ENCODE assay signal across 1 cellular context in the genomic region with DNA sequence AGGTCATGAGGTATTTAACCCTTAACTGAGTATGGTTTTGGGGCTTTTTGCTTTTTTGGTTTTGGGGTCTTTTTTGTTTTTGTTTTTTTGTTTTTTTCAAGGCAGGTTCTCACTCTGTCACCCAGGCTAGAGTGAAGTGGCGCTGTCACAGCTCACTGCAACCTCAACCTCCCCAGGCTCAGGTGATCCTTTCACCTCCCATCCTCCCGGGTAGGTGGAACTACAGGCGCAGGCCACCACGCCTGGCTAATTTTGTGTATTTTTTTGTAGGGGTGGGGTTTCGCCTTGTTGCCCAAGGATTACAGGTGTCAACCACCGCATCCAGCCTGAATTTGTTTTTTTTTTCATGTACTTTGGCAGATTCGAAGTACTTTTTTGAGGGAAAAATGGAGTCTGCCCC.
TF ChIP-seq lines count a peak whose summit lies in the region.

No MANE protein-coding gene starts in this region.

TF ChIP-seq in GM23338, 12 proteins besides CTCF, POLR2A, EP300 and RAD21 (continued from another document):
- TF ChIP-seq, protein P1, sequence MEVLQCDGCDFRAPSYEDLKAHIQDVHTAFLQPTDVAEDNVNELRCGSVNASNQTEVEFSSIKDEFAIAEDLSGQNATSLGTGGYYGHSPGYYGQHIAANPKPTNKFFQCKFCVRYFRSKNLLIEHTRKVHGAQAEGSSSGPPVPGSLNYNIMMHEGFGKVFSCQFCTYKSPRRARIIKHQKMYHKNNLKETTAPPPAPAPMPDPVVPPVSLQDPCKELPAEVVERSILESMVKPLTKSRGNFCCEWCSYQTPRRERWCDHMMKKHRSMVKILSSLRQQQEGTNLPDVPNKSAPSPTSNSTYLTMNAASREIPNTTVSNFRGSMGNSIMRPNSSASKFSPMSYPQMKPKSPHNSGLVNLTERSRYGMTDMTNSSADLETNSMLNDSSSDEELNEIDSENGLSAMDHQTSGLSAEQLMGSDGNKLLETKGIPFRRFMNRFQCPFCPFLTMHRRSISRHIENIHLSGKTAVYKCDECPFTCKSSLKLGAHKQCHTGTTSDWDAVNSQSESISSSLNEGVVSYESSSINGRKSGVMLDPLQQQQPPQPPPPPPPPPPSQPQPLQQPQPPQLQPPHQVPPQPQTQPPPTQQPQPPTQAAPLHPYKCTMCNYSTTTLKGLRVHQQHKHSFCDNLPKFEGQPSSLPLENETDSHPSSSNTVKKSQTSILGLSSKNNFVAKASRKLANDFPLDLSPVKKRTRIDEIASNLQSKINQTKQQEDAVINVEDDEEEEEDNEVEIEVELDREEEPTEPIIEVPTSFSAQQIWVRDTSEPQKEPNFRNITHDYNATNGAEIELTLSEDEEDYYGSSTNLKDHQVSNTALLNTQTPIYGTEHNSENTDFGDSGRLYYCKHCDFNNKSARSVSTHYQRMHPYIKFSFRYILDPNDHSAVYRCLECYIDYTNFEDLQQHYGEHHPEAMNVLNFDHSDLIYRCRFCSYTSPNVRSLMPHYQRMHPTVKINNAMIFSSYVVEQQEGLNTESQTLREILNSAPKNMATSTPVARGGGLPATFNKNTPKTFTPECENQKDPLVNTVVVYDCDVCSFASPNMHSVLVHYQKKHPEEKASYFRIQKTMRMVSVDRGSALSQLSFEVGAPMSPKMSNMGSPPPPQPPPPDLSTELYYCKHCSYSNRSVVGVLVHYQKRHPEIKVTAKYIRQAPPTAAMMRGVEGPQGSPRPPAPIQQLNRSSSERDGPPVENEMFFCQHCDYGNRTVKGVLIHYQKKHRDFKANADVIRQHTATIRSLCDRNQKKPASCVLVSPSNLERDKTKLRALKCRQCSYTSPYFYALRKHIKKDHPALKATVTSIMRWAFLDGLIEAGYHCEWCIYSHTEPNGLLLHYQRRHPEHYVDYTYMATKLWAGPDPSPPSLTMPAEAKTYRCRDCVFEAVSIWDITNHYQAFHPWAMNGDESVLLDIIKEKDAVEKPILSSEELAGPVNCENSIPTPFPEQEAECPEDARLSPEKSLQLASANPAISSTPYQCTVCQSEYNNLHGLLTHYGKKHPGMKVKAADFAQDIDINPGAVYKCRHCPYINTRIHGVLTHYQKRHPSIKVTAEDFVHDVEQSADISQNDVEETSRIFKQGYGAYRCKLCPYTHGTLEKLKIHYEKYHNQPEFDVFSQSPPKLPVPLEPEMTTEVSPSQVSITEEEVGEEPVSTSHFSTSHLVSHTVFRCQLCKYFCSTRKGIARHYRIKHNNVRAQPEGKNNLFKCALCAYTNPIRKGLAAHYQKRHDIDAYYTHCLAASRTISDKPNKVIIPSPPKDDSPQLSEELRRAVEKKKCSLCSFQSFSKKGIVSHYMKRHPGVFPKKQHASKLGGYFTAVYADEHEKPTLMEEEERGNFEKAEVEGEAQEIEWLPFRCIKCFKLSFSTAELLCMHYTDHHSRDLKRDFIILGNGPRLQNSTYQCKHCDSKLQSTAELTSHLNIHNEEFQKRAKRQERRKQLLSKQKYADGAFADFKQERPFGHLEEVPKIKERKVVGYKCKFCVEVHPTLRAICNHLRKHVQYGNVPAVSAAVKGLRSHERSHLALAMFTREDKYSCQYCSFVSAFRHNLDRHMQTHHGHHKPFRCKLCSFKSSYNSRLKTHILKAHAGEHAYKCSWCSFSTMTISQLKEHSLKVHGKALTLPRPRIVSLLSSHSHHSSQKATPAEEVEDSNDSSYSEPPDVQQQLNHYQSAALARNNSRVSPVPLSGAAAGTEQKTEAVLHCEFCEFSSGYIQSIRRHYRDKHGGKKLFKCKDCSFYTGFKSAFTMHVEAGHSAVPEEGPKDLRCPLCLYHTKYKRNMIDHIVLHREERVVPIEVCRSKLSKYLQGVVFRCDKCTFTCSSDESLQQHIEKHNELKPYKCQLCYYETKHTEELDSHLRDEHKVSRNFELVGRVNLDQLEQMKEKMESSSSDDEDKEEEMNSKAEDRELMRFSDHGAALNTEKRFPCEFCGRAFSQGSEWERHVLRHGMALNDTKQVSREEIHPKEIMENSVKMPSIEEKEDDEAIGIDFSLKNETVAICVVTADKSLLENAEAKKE (CRISPR knock-in tag; IDR thresholded peaks at IDR 0.05) = no peak
TF ChIP-seq in GM23338: peak in this region for 0.
